ENCODE assay signal across 18 cellular contexts in the genomic region with DNA sequence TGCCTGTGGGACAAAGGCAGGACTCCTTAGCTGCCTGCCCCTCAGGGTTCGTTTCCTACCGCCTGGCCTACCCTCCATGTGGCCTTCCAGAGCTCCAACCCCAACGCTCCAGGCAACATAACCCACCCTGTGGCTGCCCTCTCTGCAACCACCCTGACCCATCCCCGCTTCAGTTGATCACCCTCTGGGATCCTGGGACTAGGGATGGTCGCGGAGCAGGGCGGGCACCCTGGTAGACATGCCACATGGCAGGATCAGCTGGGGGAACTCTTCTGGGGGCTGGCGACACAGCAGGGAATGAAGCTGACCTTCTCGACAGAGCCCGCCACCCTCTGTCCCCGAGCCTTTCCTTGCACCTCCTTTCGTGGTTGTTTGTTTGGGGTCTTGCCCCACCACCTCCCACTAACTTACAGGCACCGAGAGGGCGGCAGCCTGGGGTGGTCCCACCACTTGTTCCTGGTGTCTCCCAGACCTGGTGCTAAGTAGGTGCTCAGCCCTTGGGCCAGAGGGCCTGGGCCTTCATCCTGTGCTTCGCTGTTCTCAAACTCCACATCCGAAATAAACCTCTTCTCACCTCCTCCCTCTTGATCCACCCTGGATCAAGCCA.
"Had no signal": no experiment of that assay in that cellular context is flagged by ENCODE, and none has a peak within 500 bp of the region (broad histone marks: within the 10 kb centered on the region; RNA-seq: fewer than 3 reads in every experiment).

No MANE protein-coding gene starts in this region.

- H3K36me3 ChIP-seq: breast epithelium, tibial nerve, vagina had no signal

- H3K9me3 Mint-ChIP-seq: activated naive CD4-positive, alpha-beta T cell treated with anti-CD3 and anti-CD28 coated beads, Interleukin-2, amount 50 U/mL, for 24 hours; activated T-helper 2 cell treated with anti-CD3 and anti-CD28 coated beads, Interferon-gamma antibody, Interleukin-2, Interleukin-4, amounts not matched to agents 10 μg/mL and 5 μg/mL and 100 μg/mL, durations not matched to agents 14 hours and 24 hours and 36 hours; dendritic cell treated with granulocyte-macrophage colony-stimulating factor and Interleukin-4, amounts not matched to agents 40 ng/mL and 50 ng/mL, for 4 days had no signal

- H3K27ac ChIP-seq: breast epithelium, skin epidermis, tibial nerve, vagina had no signal

- H3K36me3 Mint-ChIP-seq: activated naive CD4-positive, alpha-beta T cell treated with anti-CD3 and anti-CD28 coated beads, Interleukin-2, amount 50 U/mL, for 24 hours; naive thymus-derived CD8-positive, alpha-beta T cell had no signal

- H3K4me1 ChIP-seq: breast epithelium, tibial nerve, vagina had no signal

- H3K4me3 Mint-ChIP-seq: activated CD4-positive, alpha-beta T cell treated with anti-CD3 and anti-CD28 coated beads for 36 hours; activated naive CD4-positive, alpha-beta T cell treated with anti-CD3 and anti-CD28 coated beads, Interleukin-2, amount 50 U/mL, for 24 hours; dendritic cell treated with granulocyte-macrophage colony-stimulating factor and Interleukin-4, amounts not matched to agents 40 ng/mL and 50 ng/mL, for 4 days; naive thymus-derived CD8-positive, alpha-beta T cell had no signal

- H3K27me3 Mint-ChIP-seq: activated naive CD4-positive, alpha-beta T cell treated with anti-CD3 and anti-CD28 coated beads, Interleukin-2, amount 50 U/mL, for 24 hours; dendritic cell treated with granulocyte-macrophage colony-stimulating factor and Interleukin-4, amounts not matched to agents 40 ng/mL and 50 ng/mL, for 4 days had no signal

- H3K27ac Mint-ChIP-seq: activated CD4-positive, alpha-beta T cell treated with anti-CD3 and anti-CD28 coated beads for 36 hours; activated naive CD4-positive, alpha-beta T cell treated with anti-CD3 and anti-CD28 coated beads, Interleukin-2, amount 50 U/mL, for 24 hours; activated T-helper 2 cell treated with anti-CD3 and anti-CD28 coated beads, Interferon-gamma antibody, Interleukin-2, Interleukin-4, amounts not matched to agents 10 μg/mL and 5 μg/mL and 100 μg/mL, durations not matched to agents 14 hours and 24 hours and 36 hours; dendritic cell treated with granulocyte-macrophage colony-stimulating factor and Interleukin-4, amounts not matched to agents 40 ng/mL and 50 ng/mL, for 4 days; naive thymus-derived CD8-positive, alpha-beta T cell; progenitor cell of endocrine pancreas had no signal

- H3K4me3 ChIP-seq: breast epithelium, skin epidermis, tibial nerve, vagina had no signal

- H3K27me3 ChIP-seq: breast epithelium, tibial nerve, vagina had no signal

- DNase-seq: activated CD4-positive, alpha-beta T cell treated with anti-CD3 and anti-CD28 coated beads for 36 hours; activated CD4-positive, alpha-beta T cell treated with anti-CD3 and anti-CD28 coated beads, Interleukin-2, amount 50 U/mL, for 48 hours; cerebellar nuclear complex; effector CD8-positive, alpha-beta T cell; mesendoderm; nucleus accumbens; stimulated activated naive CD8-positive, alpha-beta T cell treated with anti-CD3 and anti-CD28 coated beads, Interleukin-15, Interleukin-2, amounts not matched to agents 100 U/mL and 50 U/mL, for 24 hours; substantia nigra; T-helper 2 cell had no signal

- H3K9me3 ChIP-seq: breast epithelium, tibial nerve, vagina had no signal

- H3K4me1 Mint-ChIP-seq: activated CD4-positive, alpha-beta T cell treated with anti-CD3 and anti-CD28 coated beads for 36 hours; activated naive CD4-positive, alpha-beta T cell treated with anti-CD3 and anti-CD28 coated beads, Interleukin-2, amount 50 U/mL, for 24 hours; naive thymus-derived CD8-positive, alpha-beta T cell had no signal

- ATAC-seq: activated CD4-positive, alpha-beta T cell treated with anti-CD3 and anti-CD28 coated beads for 36 hours; naive thymus-derived CD8-positive, alpha-beta T cell; stimulated activated naive CD8-positive, alpha-beta T cell treated with anti-CD3 and anti-CD28 coated beads, Interleukin-15, Interleukin-2, amounts not matched to agents 100 U/mL and 50 U/mL, for 24 hours had no signal
